Comparison of ENCODE assay signal across 8 cellular contexts in the genomic region with DNA sequence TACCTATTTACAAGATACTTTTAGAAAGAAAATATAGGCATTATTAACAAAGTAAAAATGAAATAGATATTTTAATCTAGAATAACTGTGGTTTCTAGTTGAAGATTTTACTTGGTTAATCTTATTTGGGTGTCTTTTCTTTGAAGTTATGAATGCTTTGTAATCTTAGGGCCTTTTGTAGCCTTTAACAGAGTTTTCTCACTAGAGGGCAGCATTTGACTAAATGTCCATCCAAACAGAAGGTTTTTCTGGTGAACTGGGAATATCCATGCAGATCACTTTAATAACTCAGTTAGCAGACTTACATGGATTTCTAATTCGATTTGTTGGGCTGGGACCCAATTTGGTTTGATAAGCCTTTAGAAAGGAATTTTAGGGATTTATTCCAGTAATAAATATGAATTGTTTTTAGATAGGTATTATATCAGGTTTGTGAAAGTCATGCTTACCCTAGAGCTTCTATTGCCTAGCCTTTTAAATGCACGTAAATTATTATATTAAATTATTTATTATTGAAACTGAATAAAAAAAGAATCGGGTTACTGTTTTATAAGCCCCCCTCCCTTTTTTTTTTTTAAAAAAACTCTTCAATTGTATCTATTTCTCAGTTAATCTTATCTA.
DNase-seq lines count a peak whose midpoint lies in the region; ATAC-seq, FAIRE-seq and TF ChIP-seq lines count a peak whose summit lies in the region.

No MANE protein-coding gene starts in this region.

- H4K20me1 ChIP-seq in keratinocyte (ENCODE audit: control insufficient read depth, extremely low read depth, insufficient read depth, low read length): no peaks in the 10 kb centered on the region

- peaks cover 24% of the 10 kb centered on the region for H3K27me3 ChIP-seq in adipocyte (replicated peaks; ENCODE audit: control insufficient read depth, insufficient read depth, low read length)
- H3K27me3 ChIP-seq in keratinocyte (ENCODE audit: control insufficient read depth, extremely low read depth, insufficient read depth, low read length): no peaks in the 10 kb centered on the region

- no peaks in the 10 kb centered on the region for H3K9me1 ChIP-seq in keratinocyte (ENCODE audit: control insufficient read depth, extremely low read depth, insufficient read depth, low read length)

- H3K9me3 ChIP-seq in adipocyte (ENCODE audit: control insufficient read depth, low read length): no peaks in the 10 kb centered on the region
- H3K9me3 ChIP-seq in keratinocyte (ENCODE audit: control insufficient read depth, low read depth, low read length): no peaks in the 10 kb centered on the region

- 18 to 23% methylated on average over 3 of the region's 3 CpGs for WGBS in lower leg skin, 2 donors

- no peak overlapping the region for H2AFZ ChIP-seq in keratinocyte (ENCODE audit: control insufficient read depth, low read length)

- H3K4me3 ChIP-seq in adipocyte (ENCODE audit: low read length): no peak overlapping the region
- H3K4me3 ChIP-seq in keratinocyte (ENCODE audit: control insufficient read depth in 2 of 3, extremely low read depth in 1 of 3, insufficient read depth in 2 of 3, low read depth in 1 of 3, low read length in 3 of 3): no peak overlapping the region
- no peak overlapping the region for H3K4me3 ChIP-seq in lower leg skin (ENCODE audit: low read depth, poor library complexity, severe bottlenecking)

- peak; percentile 10 for DNase-seq in AG09319 (ENCODE audit: extremely low read depth, low read depth)
- peak; percentile 71 for DNase-seq in NCI-H2171 treated with DMSO at 0.1 percent for 48 hours (lab: John Stamatoyannopoulos, UW)
- DNase-seq in adipocyte (ENCODE audit: low read depth): peak; percentile 82
- DNase-seq in keratinocyte (ENCODE audit: low read depth, low spot score): peak; percentile 21
- no peak for DNase-seq in activated CD4-positive, CD25-positive, alpha-beta regulatory T cell treated with anti-CD3 and anti-CD28 coated beads, Interleukin-2, amount 50 U/mL, for 72 hours
- DNase-seq in lower leg skin (ENCODE audit: low spot score in 2 of 2): no peak

- no peaks in the 10 kb centered on the region for H3K79me2 ChIP-seq in keratinocyte (ENCODE audit: control insufficient read depth, insufficient read depth, low read length)

- FAIRE-seq in keratinocyte (lab: Jason Lieb, UNC): no peak

- H3K4me1 ChIP-seq in adipocyte (ENCODE audit: control insufficient read depth, insufficient read depth, low read length): no peaks in the 10 kb centered on the region
- no peaks in the 10 kb centered on the region for H3K4me1 ChIP-seq in keratinocyte (ENCODE audit: control insufficient read depth, extremely low read depth, insufficient read depth, low read length)

- H3K4me2 ChIP-seq in keratinocyte (ENCODE audit: control insufficient read depth, extremely low read depth, insufficient read depth, low read depth, low read length): no peak overlapping the region

- dilution Hi-C loops in keratinocyte (cut with MboI; ENCODE audit: extremely low pct_ligation_motif_present, low sequenced_read_pairs): no loop called here

- intact Hi-C loops in lower leg skin (cut with DNase I; ENCODE audit: low total_unique reads): loop anchor here (5.0 kb wide), 1 partner anchor 322 kb away; no protein-coding TSS in a partner anchor

- ATAC-seq in GM18909 (IDR thresholded peaks at IDR 0.05; ENCODE audit: poor library complexity, unreplicated experiment): peak; percentile 45
- ATAC-seq in HG02623 (IDR thresholded peaks at IDR 0.05; ENCODE audit: unreplicated experiment): no peak

- TF ChIP-seq POLR2A in lower leg skin (IDR thresholded peaks at IDR 0.05): no peak

- no peaks in the 10 kb centered on the region for H3K36me3 ChIP-seq in adipocyte (ENCODE audit: control insufficient read depth, insufficient read depth, low read length, severe bottlenecking)
- H3K36me3 ChIP-seq in keratinocyte (ENCODE audit: control insufficient read depth in 2 of 2, extremely low read depth in 1 of 2, insufficient read depth in 2 of 2, low read length in 2 of 2): no peaks in the 10 kb centered on the region

- TF ChIP-seq CTCF in AG09319 (IDR thresholded peaks at IDR 0.05; ENCODE audit: low read depth, low read length) (peak; percentile 69), keratinocyte (optimal IDR thresholded peaks at IDR 0.05 in 1 of 3, IDR thresholded peaks at IDR 0.05 in 1 of 3, conservative IDR thresholded peaks at IDR 0.05 in 1 of 3; ENCODE audit: extremely low read depth in 1 of 3, insufficient read depth in 2 of 3, low read length in 3 of 3) (peak in 2 of 3 experiments; percentile 48 to 59), lower leg skin (IDR thresholded peaks at IDR 0.05) (no peak)

- H3K9ac ChIP-seq in adipocyte (ENCODE audit: low read length): no peak overlapping the region
- no peak overlapping the region for H3K9ac ChIP-seq in keratinocyte (ENCODE audit: control insufficient read depth, extremely low read depth, insufficient read depth, low read length)

- H3K27ac ChIP-seq in keratinocyte (ENCODE audit: control insufficient read depth, insufficient read depth, low read length): no peak overlapping the region

Comparison
In these comparisons a context has a peak if more than half of its experiments do, and no peak if none do; other contexts are left out.
1. DNase-seq: peak in AG09319 (single experiment), NCI-H2171 treated with DMSO at 0.1 percent for 48 hours (single experiment), adipocyte (single experiment) and keratinocyte (single experiment); none in activated CD4-positive, CD25-positive, alpha-beta regulatory T cell treated with anti-CD3 and anti-CD28 coated beads, Interleukin-2, amount 50 U/mL, for 72 hours (single experiment) and lower leg skin (0 of 2).
2. CTCF ChIP-seq: peak in AG09319 (single experiment) and keratinocyte (2 of 3); none in lower leg skin (0 of 3).